8 cellular contexts compared by ENCODE assay signal in genomic region chr1:200890818-200891773, GRCh38. TPM values are rescaled to one million over a fixed set of nuclear protein-coding genes. Genes with fewer than 3 reads are reported as not detected.
A peak's percentile ranks its signal among the peaks of the same experiment; 100 is the strongest.
DNase-seq lines count a peak whose midpoint lies in the region; ATAC-seq, FAIRE-seq and TF ChIP-seq lines count a peak whose summit lies in the region.

No MANE protein-coding gene starts in this region.

- peak; percentile 75 for TF ChIP-seq CTCF in C4-2B (conservative IDR thresholded peaks at IDR 0.05)
- TF ChIP-seq CTCF in bronchial epithelial cell (IDR thresholded peaks at IDR 0.05; ENCODE audit: insufficient read depth, low read length, severe bottlenecking): peak; percentile 54

- H3K27ac ChIP-seq in C4-2B: peak overlapping the region; percentile 51
- no peak overlapping the region for H3K27ac ChIP-seq in stomach smooth muscle (ENCODE audit: low read length)

- no peak for ATAC-seq in GM18861 (IDR thresholded peaks at IDR 0.05; ENCODE audit: unreplicated experiment)

- H3K36me3 ChIP-seq in bronchial epithelial cell (ENCODE audit: control insufficient read depth, insufficient read depth, low read length) (no peaks in the 10 kb centered on the region), stomach smooth muscle (ENCODE audit: control insufficient read depth in 2 of 2, insufficient read depth in 2 of 2, low read length in 2 of 2) (no peaks in the 10 kb centered on the region)

- no peak for DNase-seq in GM18507 (ENCODE audit: extremely low spot score, insufficient read length, low read depth)
- peak; percentile 57 for DNase-seq in NCI-H69 (lab: John Stamatoyannopoulos, UW)
- no peak for DNase-seq in bronchial epithelial cell (ENCODE audit: low read depth)
- peak; percentile 54 for DNase-seq in kidney glomerular epithelial cell (lab: John Stamatoyannopoulos, UW)
- no peak for DNase-seq in NCI-H446 treated with DMSO at 0.1 percent for 48 hours (lab: John Stamatoyannopoulos, UW)

- H3K4me3 ChIP-seq in bronchial epithelial cell (ENCODE audit: low read depth, low read length) (peak overlapping the region; percentile 49), stomach smooth muscle (ENCODE audit: low read length in 2 of 2) (peak overlapping the region; percentile 60 to 70)

- FAIRE-seq in GM18507 (lab: Jason Lieb, UNC) (peak; percentile 39), bronchial epithelial cell (lab: Jason Lieb, UNC) (no peak)

- peaks cover 10% of the 10 kb centered on the region for H3K4me1 ChIP-seq in stomach smooth muscle (ENCODE audit: control insufficient read depth, insufficient read depth, low read length)

- no peaks in the 10 kb centered on the region for H3K27me3 ChIP-seq in bronchial epithelial cell (ENCODE audit: control insufficient read depth, insufficient read depth, low read length)
- H3K27me3 ChIP-seq in stomach smooth muscle (ENCODE audit: control insufficient read depth in 1 of 2, insufficient read depth in 2 of 2, low read length in 2 of 2): peaks cover 21 to 27% of the 10 kb centered on the region in 2 donors

- H3K9ac ChIP-seq in stomach smooth muscle (ENCODE audit: low read length in 2 of 2): peak overlapping the region; percentile 32 to 36

- no peaks in the 10 kb centered on the region for H3K9me3 ChIP-seq in stomach smooth muscle (ENCODE audit: control insufficient read depth in 2 of 2, low read length in 2 of 2)

RNA-seq across cellular contexts. Expression of gene INAVA, which starts 3.6 kb away (rescaled TPM):
- total RNA-seq in bronchial epithelial cell: 28.7 and 39.7 TPM in 2 replicates

RNA-seq across cellular contexts. Expression of gene GPR25, which starts 18.3 kb away (rescaled TPM):
- total RNA-seq in bronchial epithelial cell: not detected in 2 replicates

Comparison
In these comparisons a context has a peak if more than half of its experiments do, and no peak if none do; other contexts are left out.
1. DNase-seq: peak in NCI-H69 (single experiment) and kidney glomerular epithelial cell (single experiment); none in GM18507 (single experiment), bronchial epithelial cell (single experiment) and NCI-H446 treated with DMSO at 0.1 percent for 48 hours (single experiment).